34 cellular contexts compared by ENCODE assay signal in genomic region chr2:65669574-65669973, GRCh38.
"Had no signal": no experiment of that assay in that cellular context is flagged by ENCODE, and none has a peak within 500 bp of the region (broad histone marks: within the 10 kb centered on the region; RNA-seq: fewer than 3 reads in every experiment).

No MANE protein-coding gene starts in this region.

- H3K4me3 ChIP-seq: MG63 had no signal

- H3K27me3 ChIP-seq: MG63 had no signal

- H3K36me3 ChIP-seq: MG63 had no signal

- DNase-seq: Karpas-422, Kasumi-1, MG63, MM.1S, MV-4-11, NCI-H1048, NCI-H1092, NCI-H1092 treated with DMSO at 0.1 percent for 48 hours, NCI-H1105, NCI-H1105 treated with DMSO at 0.1 percent for 48 hours, NCI-H1417, NCI-H1417 treated with DMSO at 0.1 percent for 48 hours, NCI-H1436, NCI-H1436 treated with DMSO at 0.1 percent for 48 hours, NCI-H146, NCI-H1694, NCI-H1694 treated with DMSO at 0.1 percent for 48 hours, NCI-H187, NCI-H187 treated with DMSO at 0.1 percent for 48 hours, NCI-H1930, NCI-H2029, NCI-H2029 treated with DMSO at 0.1 percent for 48 hours, NCI-H2081, NCI-H2081 treated with DMSO at 0.1 percent for 48 hours, NCI-H2107, NCI-H2171, NCI-H2171 treated with DMSO at 0.1 percent for 48 hours, NCI-H2227 treated with DMSO at 0.1 percent for 48 hours, NCI-H226, NCI-H345, NCI-H446, NCI-H446 treated with DMSO at 0.1 percent for 48 hours, NCI-H510A, NCI-H510A treated with DMSO at 0.1 percent for 48 hours had no signal
